9 cellular contexts compared by ENCODE assay signal in genomic region chr5:113204525-113205161, GRCh38.
DNase-seq lines count a peak whose midpoint lies in the region; ATAC-seq and TF ChIP-seq lines count a peak whose summit lies in the region.
"Had no signal": no experiment of that assay in that cellular context is flagged by ENCODE, and none has a peak within 500 bp of the region (broad histone marks: within the 10 kb centered on the region; RNA-seq: fewer than 3 reads in every experiment).

No MANE protein-coding gene starts in this region.

- no peak for TF ChIP-seq POLR2A in gastrocnemius medialis (IDR thresholded peaks at IDR 0.05)

- H3K4me3 ChIP-seq in HUES48 (ENCODE audit: low read depth, low read length): no peak overlapping the region
- H3K4me3 ChIP-seq in right atrium auricular region: no peak overlapping the region
- H3K4me3 ChIP-seq in gastrocnemius medialis: no peak overlapping the region

- ATAC-seq in gastrocnemius medialis: peak; percentile 84 to 86

- H3K4me1 Mint-ChIP-seq in MCF 10A (ENCODE audit: insufficient read depth, unreplicated experiment) (peaks cover 45% of the 10 kb centered on the region), HFFc6 (ENCODE audit: low read depth) (no peaks in the 10 kb centered on the region; the same call in 1 of the 2 replicates)

- in situ Hi-C loops in gastrocnemius medialis (cut with MboI; ENCODE audit: low sequenced_read_pairs in 4 of 4): no loop called here

- H3K27ac ChIP-seq in HUES48 (ENCODE audit: low read depth, low read length): peak overlapping the region; percentile 9
- no peak overlapping the region for H3K27ac ChIP-seq in right atrium auricular region
- H3K27ac ChIP-seq in gastrocnemius medialis: peak overlapping the region in 1 of 4 donors; percentile 73

- BruUV-seq in MCF 10A (replicated peaks; lab: Mats Ljungman, UMichigan): no TSS peak

- H3K4me3 Mint-ChIP-seq in MCF 10A (ENCODE audit: unreplicated experiment) (peak overlapping the region; percentile 59), HFFc6 (no peak overlapping the region)

- no peaks in the 10 kb centered on the region for H3K27me3 Mint-ChIP-seq in MCF 10A (ENCODE audit: insufficient read depth, unreplicated experiment)
- no peaks in the 10 kb centered on the region; the same call in none of the 2 replicates for H3K27me3 Mint-ChIP-seq in HFFc6 (ENCODE audit: insufficient read depth)

- no peak overlapping the region for H3K27ac Mint-ChIP-seq in MCF 10A (ENCODE audit: low read depth, unreplicated experiment)
- no peak overlapping the region for H3K27ac Mint-ChIP-seq in HFFc6

- H3K27me3 ChIP-seq in HUES48 (ENCODE audit: control insufficient read depth, insufficient read depth, low read length) (no peaks in the 10 kb centered on the region), right atrium auricular region (no peaks in the 10 kb centered on the region), gastrocnemius medialis (no peaks in the 10 kb centered on the region)

- H3K9me3 ChIP-seq in HUES48 (ENCODE audit: control insufficient read depth, insufficient read depth, low read length): no peaks in the 10 kb centered on the region
- no peaks in the 10 kb centered on the region for H3K9me3 ChIP-seq in right atrium auricular region
- no peaks in the 10 kb centered on the region for H3K9me3 ChIP-seq in gastrocnemius medialis

- POLR2A ChIA-PET in MCF 10A (lab: Yijun Ruan, JAX): interaction anchor here (0.5 to 6.2 kb wide), 26 partner anchors 8 to 284 kb away, joined by 3 to 48 read pairs (median 6); partner anchors contain the start of gene MCC

- CTCF ChIA-PET in MCF 10A (lab: Yijun Ruan, JAX): interaction anchor here (0.6 to 2.6 kb wide), 11 partner anchors 36 to 1201 kb away, joined by 3 to 10 read pairs (median 3); no protein-coding TSS in a partner anchor

- DNase-seq in MCF 10A (ENCODE audit: unreplicated experiment) (peak; percentile 96), right atrium auricular region (ENCODE audit: low spot score) (peak; percentile 75), gastrocnemius medialis (peak; percentile 45 to 70), NCI-H2107 treated with DMSO at 0.1 percent for 48 hours (lab: John Stamatoyannopoulos, UW; ENCODE audit: unreplicated experiment) (no peak), HFFc6 (no peak), SW 1271 (lab: John Stamatoyannopoulos, UW) (no peak), NCI-H526 treated with DMSO at 0.1 percent for 48 hours (lab: John Stamatoyannopoulos, UW) (no peak)
- DNase-seq: activated T-cell treated with anti-CD3 and anti-CD28 coated beads for 4 hours had no signal

- H3K9ac ChIP-seq in HUES48 (ENCODE audit: low read depth, low read length): no peak overlapping the region

- H3K4me1 ChIP-seq in HUES48 (ENCODE audit: control insufficient read depth, insufficient read depth, low read length): peaks cover 41% of the 10 kb centered on the region
- peaks cover 0 to 60% of the 10 kb centered on the region in 2 donors for H3K4me1 ChIP-seq in right atrium auricular region
- peaks cover 9 to 55% of the 10 kb centered on the region in 2 donors for H3K4me1 ChIP-seq in gastrocnemius medialis

- H3K9me3 Mint-ChIP-seq in MCF 10A (ENCODE audit: unreplicated experiment): no peaks in the 10 kb centered on the region
- no peaks in the 10 kb centered on the region for H3K9me3 Mint-ChIP-seq in HFFc6

- H3K36me3 ChIP-seq in HUES48 (ENCODE audit: control insufficient read depth, insufficient read depth, low read length) (no peaks in the 10 kb centered on the region), right atrium auricular region (no peaks in the 10 kb centered on the region), gastrocnemius medialis (no peaks in the 10 kb centered on the region)

- TF ChIP-seq CTCF in MCF 10A (IDR thresholded peaks at IDR 0.05; ENCODE audit: unreplicated experiment) (no peak), right atrium auricular region (IDR thresholded peaks at IDR 0.05) (no peak), gastrocnemius medialis (IDR thresholded peaks at IDR 0.05 in 4 of 5, conservative IDR thresholded peaks at IDR 0.05 in 1 of 5) (no peak), HFFc6 (IDR thresholded peaks at IDR 0.05) (no peak)

- H3K36me3 Mint-ChIP-seq in MCF 10A (ENCODE audit: insufficient read depth, unreplicated experiment): no peaks in the 10 kb centered on the region
- H3K36me3 Mint-ChIP-seq in HFFc6 (ENCODE audit: low read depth): no peaks in the 10 kb centered on the region

- intact Hi-C loops in MCF 10A (cut with micrococcal nuclease): loop anchor here (1.0 kb wide), 1 partner anchor 90 kb away; no protein-coding TSS in a partner anchor
- intact Hi-C loops in gastrocnemius medialis (cut with DNase I; ENCODE audit: low total_unique reads): loop anchor here (1.0 to 5.0 kb wide), 2 partner anchors 27 to 88 kb away; no protein-coding TSS in a partner anchor

Comparison
In these comparisons a context has a peak if more than half of its experiments do, and no peak if none do; other contexts are left out.
1. DNase-seq: peak in MCF 10A (single experiment), right atrium auricular region (single experiment) and gastrocnemius medialis (2 of 2); none in NCI-H2107 treated with DMSO at 0.1 percent for 48 hours (single experiment), HFFc6 (single experiment), SW 1271 (0 of 2) and NCI-H526 treated with DMSO at 0.1 percent for 48 hours (single experiment).